Comparison of ENCODE assay signal across 8 cellular contexts in the genomic region with DNA sequence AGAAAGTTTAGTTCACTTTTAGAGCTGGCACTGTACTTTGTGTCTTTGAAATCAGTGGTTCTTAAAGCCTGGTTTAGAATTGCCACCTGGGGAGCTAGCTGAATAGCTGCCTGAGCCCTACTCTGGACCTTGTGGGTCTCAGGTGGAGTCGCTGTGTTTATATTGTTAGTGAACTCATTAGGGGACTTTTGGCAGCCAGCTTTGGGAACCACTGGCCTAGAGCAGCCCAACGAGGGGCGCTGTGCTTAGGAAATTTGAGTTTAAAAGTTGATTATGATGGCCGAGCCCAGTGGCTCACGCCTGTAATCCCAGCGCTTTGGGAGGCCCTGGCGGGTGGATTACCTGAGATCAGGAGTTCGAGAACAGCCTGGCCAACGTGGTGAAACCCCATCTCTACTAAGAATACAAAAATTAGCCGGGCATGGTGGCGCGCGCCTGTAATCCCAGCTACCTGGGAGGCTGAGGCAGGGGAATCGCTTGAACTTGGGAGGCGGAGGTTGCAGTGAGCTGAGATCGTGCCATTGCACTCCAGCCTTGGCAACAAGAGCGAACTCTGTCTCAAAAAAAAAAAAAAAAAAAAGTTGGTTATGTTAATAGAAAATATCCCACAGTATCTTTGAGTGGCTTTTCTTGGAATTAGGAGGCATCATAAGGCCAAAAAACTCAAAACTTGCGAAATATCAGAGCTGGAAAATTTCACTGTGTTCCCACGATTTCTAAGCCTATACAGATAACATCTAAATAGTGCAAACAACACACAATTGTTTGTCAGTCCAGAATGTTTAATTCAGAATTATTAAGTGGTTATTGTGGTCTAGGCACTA. TPM values are rescaled to one million over a fixed set of nuclear protein-coding genes. Genes with fewer than 3 reads are reported as not detected.
DNase-seq lines count a peak whose midpoint lies in the region; ATAC-seq and TF ChIP-seq lines count a peak whose summit lies in the region.

No MANE protein-coding gene starts in this region.

- WGBS in sigmoid colon, 2 donors, result 57 to 67% methylated on average over 19 of the region's 19 CpGs

- H3K4me3 Mint-ChIP-seq in glutamatergic neuron (ENCODE audit: unreplicated experiment), result peak overlapping the region; percentile 91

- ATAC-seq in HG03066 (IDR thresholded peaks at IDR 0.05; ENCODE audit: low read depth, unreplicated experiment), result peak; percentile 18

- TF ChIP-seq CTCF in cardiac muscle cell (IDR thresholded peaks at IDR 0.05; ENCODE audit: low read depth, low read length) (no peak), glutamatergic neuron (IDR thresholded peaks at IDR 0.05; ENCODE audit: partially characterized antibody, unreplicated experiment) (no peak), sigmoid colon (IDR thresholded peaks at IDR 0.05) (no peak)

- peaks cover 2% of the 10 kb centered on the region for H3K27me3 Mint-ChIP-seq in glutamatergic neuron (ENCODE audit: unreplicated experiment)

- H3K4me3 ChIP-seq in cardiac muscle cell (peak overlapping the region; percentile 57), sigmoid colon (peak overlapping the region; percentile 74 to 89 (median 82))

- TF ChIP-seq POLR2A in sigmoid colon (IDR thresholded peaks at IDR 0.05), result no peak

- H3K27ac ChIP-seq in cardiac muscle cell (peak overlapping the region; percentile 88), sigmoid colon (peak overlapping the region; percentile 78 to 86 (median 85))

- H3K9me3 ChIP-seq in cardiac muscle cell (ENCODE audit: low read depth) (no peaks in the 10 kb centered on the region), sigmoid colon (no peaks in the 10 kb centered on the region)

- peak in 1 of 2 donors; percentile 55 for DNase-seq in cardiac muscle cell (ENCODE audit: low read depth in 1 of 2, low spot score in 1 of 2)
- DNase-seq in cardiac septum (ENCODE audit: low spot score), result no peak
- peak; percentile 2 to 4 for DNase-seq in activated CD4-positive, alpha-beta T cell treated with anti-CD3 and anti-CD28 coated beads, Interleukin-2, amount 50 U/mL, for 4 hours
- DNase-seq in glutamatergic neuron, result no peak
- no peak for DNase-seq in sigmoid colon
- DNase-seq in cerebellar nuclear complex (lab: John Stamatoyannopoulos, UW), result no peak
- no peak for DNase-seq in inferior parietal cortex (ENCODE audit: extremely low spot score)

- H3K27ac Mint-ChIP-seq in glutamatergic neuron (ENCODE audit: unreplicated experiment), result no peak overlapping the region

- H3K27me3 ChIP-seq in cardiac muscle cell, result no peaks in the 10 kb centered on the region
- no peaks in the 10 kb centered on the region for H3K27me3 ChIP-seq in sigmoid colon

- peaks cover 2% of the 10 kb centered on the region for H3K4me1 Mint-ChIP-seq in glutamatergic neuron (ENCODE audit: low read depth, unreplicated experiment)

- intact Hi-C loops in cardiac septum (cut with DNase I) (no loop called here), sigmoid colon (cut with DNase I) (loop anchor here (2.0 kb wide), 1 partner anchor 721 kb away; no protein-coding TSS in a partner anchor)

- peaks cover 2% of the 10 kb centered on the region for H3K9me3 Mint-ChIP-seq in glutamatergic neuron (ENCODE audit: unreplicated experiment)

- no peaks in the 10 kb centered on the region for H3K36me3 ChIP-seq in cardiac muscle cell
- H3K36me3 ChIP-seq in sigmoid colon, result no peaks in the 10 kb centered on the region

- no peak for TF ChIP-seq EP300 in sigmoid colon (IDR thresholded peaks at IDR 0.05)

- H3K4me1 ChIP-seq in cardiac muscle cell (ENCODE audit: low read depth), result no peaks in the 10 kb centered on the region
- peaks cover 0 to 23% (median 18%) of the 10 kb centered on the region in 4 donors for H3K4me1 ChIP-seq in sigmoid colon

- no peaks in the 10 kb centered on the region for H3K36me3 Mint-ChIP-seq in glutamatergic neuron (ENCODE audit: unreplicated experiment)

RNA-seq across cellular contexts. Expression of a gene that starts 0.8 kb away (rescaled TPM):
- 56.7 and 59.9 TPM in 2 replicates for total RNA-seq in cardiac muscle cell
- polyA plus RNA-seq in cardiac muscle cell, result 47.2 and 48.5 TPM in 2 replicates
- 85.6 TPM for total RNA-seq in cardiac septum
- 17.3 TPM for total RNA-seq in glutamatergic neuron (ENCODE audit: unreplicated experiment)
- total RNA-seq in sigmoid colon, result 10 to 100 TPM; 17.6 to 23.8 (median 19.5) TPM
- polyA plus RNA-seq in sigmoid colon, result 10 to 100 TPM; 38.8 to 44.2 (median 43.8) TPM

Comparison
In these comparisons a context has a peak if more than half of its experiments do, and no peak if none do; other contexts are left out.
1. DNase-seq: peak in activated CD4-positive, alpha-beta T cell treated with anti-CD3 and anti-CD28 coated beads, Interleukin-2, amount 50 U/mL, for 4 hours (2 of 2); none in cardiac septum (single experiment), glutamatergic neuron (single experiment), sigmoid colon (single experiment), cerebellar nuclear complex (0 of 2) and inferior parietal cortex (single experiment).